14 cellular contexts compared by ENCODE assay signal in the genomic region with DNA sequence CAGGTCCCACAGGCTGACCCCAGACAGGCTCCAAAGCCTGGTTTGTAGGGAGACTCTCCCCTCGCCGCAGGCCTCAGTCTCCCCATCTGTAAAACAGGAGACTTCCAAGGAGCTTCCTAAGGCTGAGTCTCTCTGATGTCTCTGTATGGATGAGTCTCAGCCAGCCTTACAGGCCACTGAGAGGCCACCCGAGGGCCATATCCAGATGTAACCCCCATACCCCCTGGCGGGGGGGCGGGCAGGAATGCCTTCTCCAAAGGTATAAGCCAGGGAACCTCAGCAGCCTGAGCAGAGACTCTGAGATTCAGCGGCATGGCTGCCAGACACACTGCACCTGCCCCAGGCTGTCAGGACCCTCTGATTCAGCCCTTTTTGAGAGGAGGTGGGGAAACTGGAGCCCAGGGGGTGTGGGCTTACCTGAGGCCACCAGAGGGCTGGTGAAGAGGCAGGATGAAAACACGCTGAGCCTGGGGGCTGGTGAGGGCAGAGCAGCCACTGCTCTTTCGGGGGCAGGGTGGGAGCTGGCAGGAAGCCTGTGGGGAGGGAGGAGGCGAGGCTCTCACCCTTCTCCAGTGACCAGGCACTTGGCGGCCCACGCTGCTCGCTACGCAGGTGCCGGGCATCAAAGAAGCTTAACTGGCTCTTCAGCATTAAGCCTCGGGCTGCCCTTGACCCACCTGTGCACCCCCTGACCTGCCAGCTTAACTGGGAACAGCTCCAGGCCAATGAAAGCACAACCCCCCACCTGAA.
A peak's percentile ranks its signal among the peaks of the same experiment; 100 is the strongest.
DNase-seq lines count a peak whose midpoint lies in the region; ATAC-seq lines count a peak whose summit lies in the region.
"Had no signal": no experiment of that assay in that cellular context is flagged by ENCODE, and none has a peak within 500 bp of the region (broad histone marks: within the 10 kb centered on the region; RNA-seq: fewer than 3 reads in every experiment).

No MANE protein-coding gene starts in this region.

- H3K4me1 Mint-ChIP-seq in stimulated activated effector memory CD8-positive, alpha-beta T cell treated with anti-CD3 and anti-CD28 coated beads, Interleukin-12 subunit alpha, Interleukin-12 subunit beta, amount 100 ng/mL, for 72 hours, result peaks cover 36% of the 10 kb centered on the region

- peaks cover 9% of the 10 kb centered on the region for H3K36me3 Mint-ChIP-seq in stimulated activated effector memory CD8-positive, alpha-beta T cell treated with anti-CD3 and anti-CD28 coated beads, Interleukin-12 subunit alpha, Interleukin-12 subunit beta, amount 100 ng/mL, for 72 hours
- H3K36me3 Mint-ChIP-seq: activated CD8-positive, alpha-beta memory T cell treated with anti-CD3 and anti-CD28 coated beads, Interleukin-2, amount 10 ng/mL, durations not matched to agents 7 days and 5 days had no signal

- H3K4me3 Mint-ChIP-seq in stimulated activated effector memory CD8-positive, alpha-beta T cell treated with anti-CD3 and anti-CD28 coated beads, Interleukin-12 subunit alpha, Interleukin-12 subunit beta, amount 100 ng/mL, for 72 hours, result no peak overlapping the region
- H3K4me3 Mint-ChIP-seq: activated CD8-positive, alpha-beta memory T cell treated with anti-CD3 and anti-CD28 coated beads, Interleukin-2, amount 10 ng/mL, durations not matched to agents 7 days and 5 days; activated naive CD4-positive, alpha-beta T cell treated with anti-CD3 and anti-CD28 coated beads for 36 hours; CD4-positive, alpha-beta T cell had no signal

- H3K27ac Mint-ChIP-seq in stimulated activated effector memory CD8-positive, alpha-beta T cell treated with anti-CD3 and anti-CD28 coated beads, Interleukin-12 subunit alpha, Interleukin-12 subunit beta, amount 100 ng/mL, for 72 hours, result peak overlapping the region; percentile 83
- H3K27ac Mint-ChIP-seq: activated CD8-positive, alpha-beta memory T cell treated with anti-CD3 and anti-CD28 coated beads, Interleukin-2, amount 10 ng/mL, durations not matched to agents 7 days and 5 days; activated naive CD4-positive, alpha-beta T cell treated with anti-CD3 and anti-CD28 coated beads for 36 hours had no signal

- ATAC-seq in stimulated activated effector memory CD8-positive, alpha-beta T cell treated with anti-CD3 and anti-CD28 coated beads, Interleukin-12 subunit alpha, Interleukin-12 subunit beta, amount 100 ng/mL, for 72 hours, result no peak
- ATAC-seq: activated CD8-positive, alpha-beta memory T cell treated with anti-CD3 and anti-CD28 coated beads, Interleukin-2, amount 10 ng/mL, durations not matched to agents 7 days and 5 days; gastrocnemius medialis; mucosa of descending colon; psoas muscle had no signal

- H3K9me3 Mint-ChIP-seq in stimulated activated effector memory CD8-positive, alpha-beta T cell treated with anti-CD3 and anti-CD28 coated beads, Interleukin-12 subunit alpha, Interleukin-12 subunit beta, amount 100 ng/mL, for 72 hours, result no peaks in the 10 kb centered on the region
- H3K9me3 Mint-ChIP-seq: activated naive CD4-positive, alpha-beta T cell treated with anti-CD3 and anti-CD28 coated beads for 36 hours; CD4-positive, alpha-beta T cell had no signal

- DNase-seq in ELF-1 (ENCODE audit: low read depth, low spot score) (peak; percentile 67), NCI-H1105 (lab: John Stamatoyannopoulos, UW) (peak; percentile 9), iPS-NIHi7 (ENCODE audit: extremely low spot score) (peak; percentile 38), DMS53 treated with DMSO at 0.1 percent for 48 hours (lab: John Stamatoyannopoulos, UW; ENCODE audit: unreplicated experiment) (no peak)
- no peak for DNase-seq in stimulated activated effector memory CD8-positive, alpha-beta T cell treated with anti-CD3 and anti-CD28 coated beads, Interleukin-12 subunit alpha, Interleukin-12 subunit beta, amount 100 ng/mL, for 72 hours (ENCODE audit: low spot score in 2 of 2)
- DNase-seq in activated CD4-positive, alpha-beta T cell treated with anti-CD3 and anti-CD28 coated beads, Interleukin-2, amount 50 U/mL, for 1 hour, result no peak
- DNase-seq in activated CD4-positive, alpha-beta T cell treated with anti-CD3 and anti-CD28 coated beads for 48 hours, result no peak
- DNase-seq: activated CD8-positive, alpha-beta memory T cell treated with anti-CD3 and anti-CD28 coated beads, Interleukin-2, amount 10 ng/mL, durations not matched to agents 7 days and 5 days; activated naive CD4-positive, alpha-beta T cell treated with anti-CD3 and anti-CD28 coated beads for 36 hours; CD4-positive, alpha-beta T cell; gastrocnemius medialis; NCI-H446 treated with DMSO at 0.1 percent for 48 hours; psoas muscle had no signal

Comparison
In these comparisons a context has a peak if more than half of its experiments do, and no peak if none do; other contexts are left out.
1. DNase-seq: peak in ELF-1 (single experiment), NCI-H1105 (single experiment) and iPS-NIHi7 (single experiment); none in stimulated activated effector memory CD8-positive, alpha-beta T cell treated with anti-CD3 and anti-CD28 coated beads, Interleukin-12 subunit alpha, Interleukin-12 subunit beta, amount 100 ng/mL, for 72 hours (0 of 2), activated CD4-positive, alpha-beta T cell treated with anti-CD3 and anti-CD28 coated beads, Interleukin-2, amount 50 U/mL, for 1 hour (single experiment), DMS53 treated with DMSO at 0.1 percent for 48 hours (single experiment) and activated CD4-positive, alpha-beta T cell treated with anti-CD3 and anti-CD28 coated beads for 48 hours (single experiment).